In the genomic region with DNA sequence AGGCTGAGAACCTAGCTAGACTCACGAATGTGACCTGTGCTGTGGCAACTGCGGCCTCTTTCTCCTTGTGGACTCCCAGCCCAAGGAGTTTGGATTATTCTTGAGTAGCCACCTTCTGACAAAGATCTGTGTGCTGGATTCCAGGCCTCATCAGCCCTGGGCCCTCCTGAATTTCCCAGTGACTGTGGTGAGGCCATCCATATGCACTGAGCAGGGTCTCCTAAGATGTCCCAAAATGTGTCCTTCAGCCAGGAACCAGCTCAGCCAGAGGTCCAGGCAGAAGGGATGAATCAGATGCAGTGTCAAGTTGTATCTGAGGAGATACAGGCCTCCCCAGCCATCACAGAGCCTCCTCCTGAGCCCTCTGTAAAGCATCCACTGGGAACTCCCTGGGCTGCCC, we compare ENCODE assay signal across 17 cellular contexts.
DNase-seq lines count a peak whose midpoint lies in the region; ATAC-seq and TF ChIP-seq lines count a peak whose summit lies in the region.
"Had no signal": no experiment of that assay in that cellular context is flagged by ENCODE, and none has a peak within 500 bp of the region (broad histone marks: within the 10 kb centered on the region; RNA-seq: fewer than 3 reads in every experiment).

No MANE protein-coding gene starts in this region.

- WGBS in trophoblast cell (ENCODE audit: extremely low coverage, insufficient coverage, insufficient read length): no CpG with 5 or more reads among the region's 2 CpGs

- H3K79me1 ChIP-seq in trophoblast cell (ENCODE audit: low read length): peaks cover 36% of the 10 kb centered on the region

- H4K20me1 ChIP-seq in OCI-LY1 (ENCODE audit: insufficient read depth, low read length): no peaks in the 10 kb centered on the region
- H4K20me1 ChIP-seq in PC-9 (ENCODE audit: insufficient read depth): no peaks in the 10 kb centered on the region; the same call in 1 of the 2 replicates

- no peak overlapping the region for H4K8ac ChIP-seq in trophoblast cell (ENCODE audit: low read depth, low read length)

- H3K36me3 ChIP-seq in OCI-LY1 (ENCODE audit: insufficient read depth, low read length): peaks cover 62% of the 10 kb centered on the region
- H3K36me3 ChIP-seq in trophoblast cell (ENCODE audit: control insufficient read depth in 1 of 2, insufficient read depth in 2 of 2, low read length in 2 of 2): peaks cover 14 to 18% of the 10 kb centered on the region in 2 experiments
- no peaks in the 10 kb centered on the region for H3K36me3 ChIP-seq in upper lobe of right lung
- H3K36me3 ChIP-seq in mucosa of descending colon (ENCODE audit: low read depth): no peaks in the 10 kb centered on the region
- H3K36me3 ChIP-seq in PC-9 (ENCODE audit: low read depth): no peaks in the 10 kb centered on the region

- H3K27me3 Mint-ChIP-seq in HFFc6 (ENCODE audit: insufficient read depth) (no peaks in the 10 kb centered on the region; the same call in 1 of the 2 replicates), natural killer cell (ENCODE audit: low read depth in 2 of 2) (no peaks in the 10 kb centered on the region)

- intact Hi-C loops in upper lobe of right lung (cut with DNase I) (no loop called here), mucosa of descending colon (cut with DNase I, micrococcal nuclease) (no loop called here), natural killer cell (cut with micrococcal nuclease) (no loop called here), PC-9 (cut with micrococcal nuclease; ENCODE audit: unreplicated experiment) (no loop called here)

- H3K36me3 Mint-ChIP-seq in HFFc6 (ENCODE audit: low read depth) (peaks cover 24% of the 10 kb centered on the region), natural killer cell (no peaks in the 10 kb centered on the region)

- H3K9me3 ChIP-seq in OCI-LY1 (ENCODE audit: low read length) (peaks cover 16% of the 10 kb centered on the region), trophoblast cell (ENCODE audit: insufficient read depth, low read depth, low read length) (no peaks in the 10 kb centered on the region), upper lobe of right lung (no peaks in the 10 kb centered on the region), mucosa of descending colon (no peaks in the 10 kb centered on the region), PC-9 (ENCODE audit: insufficient read depth, low read depth) (no peaks in the 10 kb centered on the region)
- H3K9me3 ChIP-seq: BE2C had no signal

- peak overlapping the region; percentile 53 for H4K91ac ChIP-seq in trophoblast cell (ENCODE audit: low read depth, low read length)

- H3K27ac ChIP-seq in OCI-LY1 (ENCODE audit: low read depth, low read length, poor library complexity, severe bottlenecking): peak overlapping the region; percentile 91
- no peak overlapping the region for H3K27ac ChIP-seq in trophoblast cell (ENCODE audit: low read depth, low read length)
- H3K27ac ChIP-seq in upper lobe of right lung: no peak overlapping the region
- H3K27ac ChIP-seq in PC-9: no peak overlapping the region
- H3K27ac ChIP-seq: A549 had no signal

- POLR2A ChIA-PET in PC-9 (lab: Charles Lee; ENCODE audit: unreplicated experiment): no interaction called here

- H3K27me3 ChIP-seq in OCI-LY1 (ENCODE audit: insufficient read depth, low read length): no peaks in the 10 kb centered on the region
- no peaks in the 10 kb centered on the region for H3K27me3 ChIP-seq in trophoblast cell (ENCODE audit: insufficient read depth, low read length)
- H3K27me3 ChIP-seq in upper lobe of right lung: no peaks in the 10 kb centered on the region
- peaks cover 26% of the 10 kb centered on the region for H3K27me3 ChIP-seq in PC-9 (ENCODE audit: insufficient read depth, low read depth)
- H3K27me3 ChIP-seq: BE2C had no signal

- H3K9ac ChIP-seq in OCI-LY1 (ENCODE audit: low read length) (no peak overlapping the region), trophoblast cell (ENCODE audit: low read length) (no peak overlapping the region)

- peaks cover 57% of the 10 kb centered on the region for H3K4me1 Mint-ChIP-seq in HFFc6 (ENCODE audit: low read depth)
- peaks cover 11 to 30% of the 10 kb centered on the region in 2 donors for H3K4me1 Mint-ChIP-seq in natural killer cell

- H3K23ac ChIP-seq in trophoblast cell (ENCODE audit: low read length): no peak overlapping the region

- H2BK5ac ChIP-seq in trophoblast cell (ENCODE audit: low read depth, low read length, poor library complexity): no peak overlapping the region

- H3K4me1 ChIP-seq in OCI-LY1 (ENCODE audit: insufficient read depth, low read length, severe bottlenecking): peaks cover 44% of the 10 kb centered on the region
- H3K4me1 ChIP-seq in trophoblast cell (ENCODE audit: control insufficient read depth in 1 of 2, insufficient read depth in 2 of 2, low read length in 2 of 2): peaks cover 45 to 49% of the 10 kb centered on the region in 2 experiments
- peaks cover 9% of the 10 kb centered on the region for H3K4me1 ChIP-seq in upper lobe of right lung
- H3K4me1 ChIP-seq in mucosa of descending colon (ENCODE audit: low read depth): no peaks in the 10 kb centered on the region
- no peaks in the 10 kb centered on the region for H3K4me1 ChIP-seq in PC-9 (replicated peaks; ENCODE audit: insufficient read depth)

- CTCF ChIA-PET in PC-9 (lab: Charles Lee): no interaction called here

- H3K4me2 ChIP-seq in OCI-LY1 (ENCODE audit: low read length): no peak overlapping the region
- no peak overlapping the region for H3K4me2 ChIP-seq in trophoblast cell (ENCODE audit: low read length)
- no peak overlapping the region for H3K4me2 ChIP-seq in PC-9
- H3K4me2 ChIP-seq: A549, GM23338 had no signal

- H3K4me3 ChIP-seq in OCI-LY1 (ENCODE audit: low read depth, low read length, poor library complexity, severe bottlenecking): no peak overlapping the region
- H3K4me3 ChIP-seq in trophoblast cell (ENCODE audit: low read depth, low read length): no peak overlapping the region
- no peak overlapping the region for H3K4me3 ChIP-seq in upper lobe of right lung
- no peak overlapping the region for H3K4me3 ChIP-seq in mucosa of descending colon
- H3K4me3 ChIP-seq in PC-9: no peak overlapping the region
- H3K4me3 ChIP-seq: A549, GM23338 had no signal

- ATAC-seq in upper lobe of right lung: no peak
- ATAC-seq in mucosa of descending colon: no peak
- no peak for ATAC-seq in natural killer cell
- ATAC-seq: CD8-positive, alpha-beta T cell; GM23338 had no signal

- DNase-seq in HFFc6 (no peak), trophoblast cell (no peak), upper lobe of right lung (peak; percentile 23), mucosa of descending colon (no peak), natural killer cell (no peak), PC-9 (no peak)
- DNase-seq: BE2C; CD8-positive, alpha-beta T cell; COR-L47; DMS153; DMS79 treated with DMSO at 0.1 percent for 48 hours; GF-D8; H7 had no signal

- H2AFZ ChIP-seq in OCI-LY1 (ENCODE audit: low read length) (no peak overlapping the region), trophoblast cell (ENCODE audit: insufficient read depth, low read length, poor library complexity) (no peak overlapping the region), PC-9 (no peak overlapping the region)
- H2AFZ ChIP-seq: GM23338 had no signal

- H2BK120ac ChIP-seq in trophoblast cell (ENCODE audit: insufficient read depth, low read length, poor library complexity): peak overlapping the region; percentile 19

- H3K27ac Mint-ChIP-seq in HFFc6 (peak overlapping the region; percentile 90), natural killer cell (no peak overlapping the region)
- H3K27ac Mint-ChIP-seq: CD14-positive monocyte; CD8-positive, alpha-beta T cell; GM23338 had no signal

- H3K4ac ChIP-seq in trophoblast cell (ENCODE audit: low read depth, low read length): peak overlapping the region; percentile 22

- H3K79me2 ChIP-seq in OCI-LY1 (ENCODE audit: insufficient read depth, low read length) (no peaks in the 10 kb centered on the region), trophoblast cell (ENCODE audit: control insufficient read depth, insufficient read depth, low read length, poor library complexity) (no peaks in the 10 kb centered on the region), PC-9 (ENCODE audit: low read depth) (no peaks in the 10 kb centered on the region)

- H2BK12ac ChIP-seq in trophoblast cell (ENCODE audit: low read length): peak overlapping the region; percentile 46

- no peak overlapping the region for H2AK5ac ChIP-seq in trophoblast cell (ENCODE audit: low read length)

- H3K9me2 ChIP-seq in OCI-LY1 (ENCODE audit: low read depth, low read length) (no peaks in the 10 kb centered on the region), PC-9 (ENCODE audit: insufficient read depth) (no peaks in the 10 kb centered on the region)

- H3K14ac ChIP-seq in trophoblast cell (ENCODE audit: low read length): peak overlapping the region; percentile 19

- peaks cover 10% of the 10 kb centered on the region for H3K9me3 Mint-ChIP-seq in HFFc6
- H3K9me3 Mint-ChIP-seq in natural killer cell: no peaks in the 10 kb centered on the region
- H3K9me3 Mint-ChIP-seq: CD8-positive, alpha-beta T cell had no signal

- no TSS peak for BruUV-seq in PC-9 (replicated peaks; lab: Mats Ljungman, UMichigan)

- no peak overlapping the region for H4K12ac ChIP-seq in trophoblast cell (ENCODE audit: low read depth, low read length)

- H3K4me3 Mint-ChIP-seq in HFFc6 (no peak overlapping the region), natural killer cell (no peak overlapping the region)
- H3K4me3 Mint-ChIP-seq: CD14-positive monocyte; CD8-positive, alpha-beta T cell; GM23338 had no signal

- peak overlapping the region; percentile 48 for H3K18ac ChIP-seq in trophoblast cell (ENCODE audit: low read length)

- H3F3A ChIP-seq in OCI-LY1 (ENCODE audit: insufficient read depth, low read length) (no peaks in the 10 kb centered on the region; the same call in 1 of the 2 replicates), PC-9 (ENCODE audit: insufficient read depth, low read depth) (no peaks in the 10 kb centered on the region)

- TF ChIP-seq CTCF in HFFc6 (IDR thresholded peaks at IDR 0.05) (no peak), OCI-LY1 (IDR thresholded peaks at IDR 0.05; ENCODE audit: low read length) (no peak), upper lobe of right lung (IDR thresholded peaks at IDR 0.05) (no peak), mucosa of descending colon (IDR thresholded peaks at IDR 0.05) (no peak), natural killer cell (IDR thresholded peaks at IDR 0.05) (no peak), PC-9 (conservative IDR thresholded peaks at IDR 0.05) (no peak)
